Comparison of ENCODE assay signal across 1 cellular context in the genomic region with DNA sequence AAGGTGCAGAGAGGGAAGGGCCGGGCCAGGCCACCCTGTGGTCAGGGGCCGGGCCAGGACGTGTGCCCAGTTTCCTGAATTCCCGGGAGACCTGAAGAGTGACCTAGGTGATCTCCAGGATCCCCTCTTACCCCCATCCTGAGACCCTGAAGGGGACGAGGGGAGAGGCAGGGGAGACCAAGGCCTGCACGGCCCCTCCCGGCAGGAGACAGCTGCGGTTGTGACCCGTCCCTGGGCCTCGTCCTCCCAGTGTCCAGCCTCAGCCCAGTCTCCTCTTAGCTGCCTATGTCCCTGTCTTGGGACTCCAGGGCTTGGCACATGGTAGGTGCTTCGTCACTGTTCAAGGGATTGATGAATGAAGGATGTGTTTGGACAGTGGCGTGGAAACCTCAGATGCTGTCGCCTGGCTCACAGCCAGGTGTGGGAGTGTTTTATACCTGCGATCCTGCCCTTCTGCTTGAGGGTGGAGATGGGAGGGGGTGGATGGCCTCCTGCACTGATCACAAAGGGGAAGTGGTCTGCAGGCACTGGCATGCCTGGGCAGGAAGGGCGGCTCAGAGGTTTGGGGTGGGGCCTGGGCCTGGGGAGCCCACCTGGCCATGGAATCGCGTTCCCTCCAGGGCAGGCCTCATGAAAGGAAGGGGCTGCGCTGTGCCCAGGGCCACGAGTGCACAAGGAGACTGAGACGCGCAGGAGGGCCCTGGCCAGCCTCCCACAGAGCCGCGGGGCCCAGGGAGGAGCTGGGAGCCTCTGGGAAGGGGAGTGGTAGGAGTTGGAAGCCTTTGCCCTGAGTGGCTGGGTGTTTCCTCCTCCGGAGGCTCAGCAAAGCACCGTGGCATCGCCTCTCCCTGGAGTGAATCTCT.
A peak's percentile ranks its signal among the peaks of the same experiment; 100 is the strongest.
TF ChIP-seq lines count a peak whose summit lies in the region.

No MANE protein-coding gene starts in this region.

TF ChIP-seq in HepG2, 621 proteins besides CTCF, POLR2A, EP300 and RAD21:
- TF ChIP-seq, protein P1, sequence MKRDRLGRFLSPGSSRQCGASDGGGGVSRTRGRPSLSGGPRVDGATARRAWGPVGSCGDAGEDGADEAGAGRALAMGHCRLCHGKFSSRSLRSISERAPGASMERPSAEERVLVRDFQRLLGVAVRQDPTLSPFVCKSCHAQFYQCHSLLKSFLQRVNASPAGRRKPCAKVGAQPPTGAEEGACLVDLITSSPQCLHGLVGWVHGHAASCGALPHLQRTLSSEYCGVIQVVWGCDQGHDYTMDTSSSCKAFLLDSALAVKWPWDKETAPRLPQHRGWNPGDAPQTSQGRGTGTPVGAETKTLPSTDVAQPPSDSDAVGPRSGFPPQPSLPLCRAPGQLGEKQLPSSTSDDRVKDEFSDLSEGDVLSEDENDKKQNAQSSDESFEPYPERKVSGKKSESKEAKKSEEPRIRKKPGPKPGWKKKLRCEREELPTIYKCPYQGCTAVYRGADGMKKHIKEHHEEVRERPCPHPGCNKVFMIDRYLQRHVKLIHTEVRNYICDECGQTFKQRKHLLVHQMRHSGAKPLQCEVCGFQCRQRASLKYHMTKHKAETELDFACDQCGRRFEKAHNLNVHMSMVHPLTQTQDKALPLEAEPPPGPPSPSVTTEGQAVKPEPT (CRISPR knock-in tag; IDR thresholded peaks at IDR 0.05; ENCODE audit: low read depth) = no peak
- TF ChIP-seq ZNF788 (CRISPR knock-in tag; IDR thresholded peaks at IDR 0.05; ENCODE audit: borderline replicate concordance) (no peak), AGO2 (optimal IDR thresholded peaks at IDR 0.05; ENCODE audit: low read depth, low read length) (peak; percentile 27), RBFOX2 (IDR thresholded peaks at IDR 0.05; ENCODE audit: low read depth, low read length) (peak; percentile 62)
